ENCODE assay signal across 1 cellular context in the genomic region with DNA sequence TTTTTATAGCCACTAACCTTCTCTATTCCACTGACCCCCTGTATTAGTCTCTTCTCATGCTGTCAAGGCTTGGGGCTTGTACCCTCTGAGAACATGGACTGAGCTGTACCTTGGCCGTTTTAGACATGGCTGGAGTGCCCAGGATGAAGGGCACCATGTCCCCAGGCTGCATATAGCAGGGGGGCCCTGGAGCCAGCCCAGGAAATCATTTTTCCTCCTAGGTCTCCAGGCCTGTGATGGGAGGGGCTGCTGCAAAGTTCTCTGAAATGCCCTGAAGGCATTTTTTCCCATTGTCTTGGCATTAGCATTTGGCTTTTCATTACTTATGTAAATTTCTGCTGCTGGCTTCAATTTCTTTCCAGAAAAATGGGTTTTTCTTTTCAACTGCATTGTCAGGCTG.
TF ChIP-seq lines count a peak whose summit lies in the region.

No MANE protein-coding gene starts in this region.

TF ChIP-seq in GM23338, 12 proteins besides CTCF, POLR2A, EP300 and RAD21 (continued from another document):
- TF ChIP-seq, protein P1, sequence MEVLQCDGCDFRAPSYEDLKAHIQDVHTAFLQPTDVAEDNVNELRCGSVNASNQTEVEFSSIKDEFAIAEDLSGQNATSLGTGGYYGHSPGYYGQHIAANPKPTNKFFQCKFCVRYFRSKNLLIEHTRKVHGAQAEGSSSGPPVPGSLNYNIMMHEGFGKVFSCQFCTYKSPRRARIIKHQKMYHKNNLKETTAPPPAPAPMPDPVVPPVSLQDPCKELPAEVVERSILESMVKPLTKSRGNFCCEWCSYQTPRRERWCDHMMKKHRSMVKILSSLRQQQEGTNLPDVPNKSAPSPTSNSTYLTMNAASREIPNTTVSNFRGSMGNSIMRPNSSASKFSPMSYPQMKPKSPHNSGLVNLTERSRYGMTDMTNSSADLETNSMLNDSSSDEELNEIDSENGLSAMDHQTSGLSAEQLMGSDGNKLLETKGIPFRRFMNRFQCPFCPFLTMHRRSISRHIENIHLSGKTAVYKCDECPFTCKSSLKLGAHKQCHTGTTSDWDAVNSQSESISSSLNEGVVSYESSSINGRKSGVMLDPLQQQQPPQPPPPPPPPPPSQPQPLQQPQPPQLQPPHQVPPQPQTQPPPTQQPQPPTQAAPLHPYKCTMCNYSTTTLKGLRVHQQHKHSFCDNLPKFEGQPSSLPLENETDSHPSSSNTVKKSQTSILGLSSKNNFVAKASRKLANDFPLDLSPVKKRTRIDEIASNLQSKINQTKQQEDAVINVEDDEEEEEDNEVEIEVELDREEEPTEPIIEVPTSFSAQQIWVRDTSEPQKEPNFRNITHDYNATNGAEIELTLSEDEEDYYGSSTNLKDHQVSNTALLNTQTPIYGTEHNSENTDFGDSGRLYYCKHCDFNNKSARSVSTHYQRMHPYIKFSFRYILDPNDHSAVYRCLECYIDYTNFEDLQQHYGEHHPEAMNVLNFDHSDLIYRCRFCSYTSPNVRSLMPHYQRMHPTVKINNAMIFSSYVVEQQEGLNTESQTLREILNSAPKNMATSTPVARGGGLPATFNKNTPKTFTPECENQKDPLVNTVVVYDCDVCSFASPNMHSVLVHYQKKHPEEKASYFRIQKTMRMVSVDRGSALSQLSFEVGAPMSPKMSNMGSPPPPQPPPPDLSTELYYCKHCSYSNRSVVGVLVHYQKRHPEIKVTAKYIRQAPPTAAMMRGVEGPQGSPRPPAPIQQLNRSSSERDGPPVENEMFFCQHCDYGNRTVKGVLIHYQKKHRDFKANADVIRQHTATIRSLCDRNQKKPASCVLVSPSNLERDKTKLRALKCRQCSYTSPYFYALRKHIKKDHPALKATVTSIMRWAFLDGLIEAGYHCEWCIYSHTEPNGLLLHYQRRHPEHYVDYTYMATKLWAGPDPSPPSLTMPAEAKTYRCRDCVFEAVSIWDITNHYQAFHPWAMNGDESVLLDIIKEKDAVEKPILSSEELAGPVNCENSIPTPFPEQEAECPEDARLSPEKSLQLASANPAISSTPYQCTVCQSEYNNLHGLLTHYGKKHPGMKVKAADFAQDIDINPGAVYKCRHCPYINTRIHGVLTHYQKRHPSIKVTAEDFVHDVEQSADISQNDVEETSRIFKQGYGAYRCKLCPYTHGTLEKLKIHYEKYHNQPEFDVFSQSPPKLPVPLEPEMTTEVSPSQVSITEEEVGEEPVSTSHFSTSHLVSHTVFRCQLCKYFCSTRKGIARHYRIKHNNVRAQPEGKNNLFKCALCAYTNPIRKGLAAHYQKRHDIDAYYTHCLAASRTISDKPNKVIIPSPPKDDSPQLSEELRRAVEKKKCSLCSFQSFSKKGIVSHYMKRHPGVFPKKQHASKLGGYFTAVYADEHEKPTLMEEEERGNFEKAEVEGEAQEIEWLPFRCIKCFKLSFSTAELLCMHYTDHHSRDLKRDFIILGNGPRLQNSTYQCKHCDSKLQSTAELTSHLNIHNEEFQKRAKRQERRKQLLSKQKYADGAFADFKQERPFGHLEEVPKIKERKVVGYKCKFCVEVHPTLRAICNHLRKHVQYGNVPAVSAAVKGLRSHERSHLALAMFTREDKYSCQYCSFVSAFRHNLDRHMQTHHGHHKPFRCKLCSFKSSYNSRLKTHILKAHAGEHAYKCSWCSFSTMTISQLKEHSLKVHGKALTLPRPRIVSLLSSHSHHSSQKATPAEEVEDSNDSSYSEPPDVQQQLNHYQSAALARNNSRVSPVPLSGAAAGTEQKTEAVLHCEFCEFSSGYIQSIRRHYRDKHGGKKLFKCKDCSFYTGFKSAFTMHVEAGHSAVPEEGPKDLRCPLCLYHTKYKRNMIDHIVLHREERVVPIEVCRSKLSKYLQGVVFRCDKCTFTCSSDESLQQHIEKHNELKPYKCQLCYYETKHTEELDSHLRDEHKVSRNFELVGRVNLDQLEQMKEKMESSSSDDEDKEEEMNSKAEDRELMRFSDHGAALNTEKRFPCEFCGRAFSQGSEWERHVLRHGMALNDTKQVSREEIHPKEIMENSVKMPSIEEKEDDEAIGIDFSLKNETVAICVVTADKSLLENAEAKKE (CRISPR knock-in tag; IDR thresholded peaks at IDR 0.05): no peak
- TF ChIP-seq ETS1 (IDR thresholded peaks at IDR 0.05): no peak
- TF ChIP-seq ZNF331 (CRISPR knock-in tag; IDR thresholded peaks at IDR 0.05; ENCODE audit: low read depth): no peak
- no peak for TF ChIP-seq EZH2 (IDR thresholded peaks at IDR 0.05; ENCODE audit: low read depth, unreplicated experiment)
- TF ChIP-seq, protein P2, sequence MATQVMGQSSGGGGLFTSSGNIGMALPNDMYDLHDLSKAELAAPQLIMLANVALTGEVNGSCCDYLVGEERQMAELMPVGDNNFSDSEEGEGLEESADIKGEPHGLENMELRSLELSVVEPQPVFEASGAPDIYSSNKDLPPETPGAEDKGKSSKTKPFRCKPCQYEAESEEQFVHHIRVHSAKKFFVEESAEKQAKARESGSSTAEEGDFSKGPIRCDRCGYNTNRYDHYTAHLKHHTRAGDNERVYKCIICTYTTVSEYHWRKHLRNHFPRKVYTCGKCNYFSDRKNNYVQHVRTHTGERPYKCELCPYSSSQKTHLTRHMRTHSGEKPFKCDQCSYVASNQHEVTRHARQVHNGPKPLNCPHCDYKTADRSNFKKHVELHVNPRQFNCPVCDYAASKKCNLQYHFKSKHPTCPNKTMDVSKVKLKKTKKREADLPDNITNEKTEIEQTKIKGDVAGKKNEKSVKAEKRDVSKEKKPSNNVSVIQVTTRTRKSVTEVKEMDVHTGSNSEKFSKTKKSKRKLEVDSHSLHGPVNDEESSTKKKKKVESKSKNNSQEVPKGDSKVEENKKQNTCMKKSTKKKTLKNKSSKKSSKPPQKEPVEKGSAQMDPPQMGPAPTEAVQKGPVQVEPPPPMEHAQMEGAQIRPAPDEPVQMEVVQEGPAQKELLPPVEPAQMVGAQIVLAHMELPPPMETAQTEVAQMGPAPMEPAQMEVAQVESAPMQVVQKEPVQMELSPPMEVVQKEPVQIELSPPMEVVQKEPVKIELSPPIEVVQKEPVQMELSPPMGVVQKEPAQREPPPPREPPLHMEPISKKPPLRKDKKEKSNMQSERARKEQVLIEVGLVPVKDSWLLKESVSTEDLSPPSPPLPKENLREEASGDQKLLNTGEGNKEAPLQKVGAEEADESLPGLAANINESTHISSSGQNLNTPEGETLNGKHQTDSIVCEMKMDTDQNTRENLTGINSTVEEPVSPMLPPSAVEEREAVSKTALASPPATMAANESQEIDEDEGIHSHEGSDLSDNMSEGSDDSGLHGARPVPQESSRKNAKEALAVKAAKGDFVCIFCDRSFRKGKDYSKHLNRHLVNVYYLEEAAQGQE (IDR thresholded peaks at IDR 0.05; ENCODE audit: unreplicated experiment): no peak
- TF ChIP-seq STAT1 (IDR thresholded peaks at IDR 0.05; ENCODE audit: unreplicated experiment): no peak
- no peak for TF ChIP-seq NANOG (IDR thresholded peaks at IDR 0.05; ENCODE audit: borderline replicate concordance)
- TF ChIP-seq CREB1 (CRISPR knock-in tag; IDR thresholded peaks at IDR 0.05; ENCODE audit: low read depth): no peak
- TF ChIP-seq ZNF114 (CRISPR knock-in tag; IDR thresholded peaks at IDR 0.05): no peak
